10 cellular contexts compared by ENCODE assay signal in genomic region chr4:56828784-56829535, GRCh38.
DNase-seq lines count a peak whose midpoint lies in the region; ATAC-seq and TF ChIP-seq lines count a peak whose summit lies in the region.
"Had no signal": no experiment of that assay in that cellular context is flagged by ENCODE, and none has a peak within 500 bp of the region (broad histone marks: within the 10 kb centered on the region; RNA-seq: fewer than 3 reads in every experiment).

No MANE protein-coding gene starts in this region.

- ATAC-seq in GM18511 (IDR thresholded peaks at IDR 0.05; ENCODE audit: unreplicated experiment), result peak; percentile 94
- peak; percentile 83 for ATAC-seq in GM21576 (IDR thresholded peaks at IDR 0.05; ENCODE audit: unreplicated experiment)
- ATAC-seq in HG03460 (IDR thresholded peaks at IDR 0.05; ENCODE audit: unreplicated experiment), result peak; percentile 75

- H3K4me3 ChIP-seq in fibroblast of mammary gland (ENCODE audit: control insufficient read depth, low read depth, low read length), result no peak overlapping the region

- DNase-seq in fibroblast of mammary gland (ENCODE audit: low read depth) (peak; percentile 31), GM19240 (ENCODE audit: insufficient read length, low spot score) (no peak), NCI-H1105 (lab: John Stamatoyannopoulos, UW) (no peak), T-helper 1 cell (no peak), middle frontal gyrus (ENCODE audit: extremely low spot score, low spot score) (no peak)
- DNase-seq: dermis blood vessel endothelial cell; stimulated activated CD8-positive, alpha-beta memory T cell treated with anti-CD3 and anti-CD28 coated beads, Interleukin-4, amount 100 ng/mL, for 48 hours had no signal

- no peak for TF ChIP-seq CTCF in fibroblast of mammary gland (conservative IDR thresholded peaks at IDR 0.05; ENCODE audit: control insufficient read depth, insufficient read depth, low read depth, low read length)
